In genomic region chr17:15740041-15740440, GRCh38 we compare ENCODE assay signal across 4 cellular contexts. TPM values are rescaled to one million over a fixed set of nuclear protein-coding genes. Genes with fewer than 3 reads are reported as not detected.
"Had no signal": no experiment of that assay in that cellular context is flagged by ENCODE, and none has a peak within 500 bp of the region (broad histone marks: within the 10 kb centered on the region; RNA-seq: fewer than 3 reads in every experiment).

No MANE protein-coding gene starts in this region.

RNA-seq across cellular contexts. Expression of gene TBC1D26, which starts 8.0 kb away (rescaled TPM):
- total RNA-seq: adrenal gland, LHCN-M2, M059J, T-helper 17 cell had no signal
